ENCODE assay signal across 8 cellular contexts in the genomic region with DNA sequence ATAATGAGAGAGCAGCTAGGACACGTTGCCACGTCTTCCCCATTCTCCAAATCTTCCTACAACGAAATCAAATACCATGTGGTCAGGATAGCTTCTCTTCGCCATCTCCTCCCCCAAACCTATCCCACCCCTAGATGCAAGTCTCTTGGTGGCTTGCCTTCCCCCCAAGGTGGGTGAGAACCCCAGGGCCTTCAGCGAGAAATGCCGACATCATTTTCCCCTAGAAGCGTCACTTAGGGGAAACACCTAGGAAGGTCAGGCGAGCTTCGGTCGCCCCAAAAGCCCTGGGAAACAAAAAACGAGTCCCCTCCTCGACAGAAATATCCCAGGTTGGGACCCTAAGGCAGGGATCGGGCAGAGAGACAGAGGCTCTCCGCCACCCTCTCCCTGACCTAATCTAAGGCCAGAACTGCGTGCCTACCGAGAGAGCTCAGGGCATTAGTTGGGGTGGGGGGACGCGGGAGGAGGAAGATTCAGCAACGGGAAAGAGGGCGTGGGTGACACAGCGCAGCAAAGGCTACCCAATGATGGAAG. TPM values are rescaled to one million over a fixed set of nuclear protein-coding genes. Genes with fewer than 3 reads are reported as not detected.
DNase-seq lines count a peak whose midpoint lies in the region; ATAC-seq and TF ChIP-seq lines count a peak whose summit lies in the region.

No MANE protein-coding gene starts in this region.

- POLR2A ChIA-PET in activated naive CD8-positive, alpha-beta T cell treated with anti-CD3 and anti-CD28 coated beads, Interleukin-2, amount 10 ng/mL, durations not matched to agents 7 days and 5 days (lab: Charles Lee), result interaction anchor here (0.6 to 2.8 kb wide), 10 partner anchors 11 to 247 kb away, joined by 3 to 20 read pairs (median 6); no protein-coding TSS in a partner anchor

- no peak for TF ChIP-seq POLR2A in tibial nerve (IDR thresholded peaks at IDR 0.05)

- no peak for TF ChIP-seq CTCF in left lung (IDR thresholded peaks at IDR 0.05)
- TF ChIP-seq CTCF in tibial nerve (IDR thresholded peaks at IDR 0.05), result no peak

- peak; percentile 9 for DNase-seq in GM03348 (ENCODE audit: low spot score)
- no peak for DNase-seq in activated naive CD8-positive, alpha-beta T cell treated with anti-CD3 and anti-CD28 coated beads, Interleukin-2, amount 10 ng/mL, durations not matched to agents 7 days and 5 days
- DNase-seq in left lung, result no peak
- DNase-seq in tibial nerve (ENCODE audit: low spot score in 2 of 2), result no peak
- no peak for DNase-seq in HT-29 (ENCODE audit: low spot score)

- ATAC-seq in HG03064 (IDR thresholded peaks at IDR 0.05; ENCODE audit: low read depth, unreplicated experiment) (peak; percentile 2), left lung (no peak), GM21528 (IDR thresholded peaks at IDR 0.05; ENCODE audit: low FRiP score, unreplicated experiment) (no peak), GM18870 (IDR thresholded peaks at IDR 0.05; ENCODE audit: unreplicated experiment) (no peak)
- no peak for ATAC-seq in activated naive CD8-positive, alpha-beta T cell treated with anti-CD3 and anti-CD28 coated beads, Interleukin-2, amount 10 ng/mL, durations not matched to agents 7 days and 5 days (ENCODE audit: low read depth)

- H3K4me1 ChIP-seq in left lung, result peaks cover 16 to 53% of the 10 kb centered on the region in 2 donors
- peaks cover 6 to 61% (median 21%) of the 10 kb centered on the region in 4 donors for H3K4me1 ChIP-seq in tibial nerve

- no peak for TF ChIP-seq EP300 in tibial nerve (IDR thresholded peaks at IDR 0.05)

- peak overlapping the region; percentile 81 to 90 for H3K4me3 ChIP-seq in left lung
- H3K4me3 ChIP-seq in tibial nerve, result peak overlapping the region; percentile 57 to 86 (median 79)

- peaks cover 24% of the 10 kb centered on the region for H3K4me1 Mint-ChIP-seq in activated naive CD8-positive, alpha-beta T cell treated with anti-CD3 and anti-CD28 coated beads, Interleukin-2, amount 10 ng/mL, durations not matched to agents 7 days and 5 days

- H3K9me3 ChIP-seq in left lung (no peaks in the 10 kb centered on the region), tibial nerve (no peaks in the 10 kb centered on the region)

- peak overlapping the region; percentile 96 for H3K27ac Mint-ChIP-seq in activated naive CD8-positive, alpha-beta T cell treated with anti-CD3 and anti-CD28 coated beads, Interleukin-2, amount 10 ng/mL, durations not matched to agents 7 days and 5 days

- no peaks in the 10 kb centered on the region for H3K9me3 Mint-ChIP-seq in activated naive CD8-positive, alpha-beta T cell treated with anti-CD3 and anti-CD28 coated beads, Interleukin-2, amount 10 ng/mL, durations not matched to agents 7 days and 5 days

- H3K27me3 ChIP-seq in left lung, result no peaks in the 10 kb centered on the region
- no peaks in the 10 kb centered on the region for H3K27me3 ChIP-seq in tibial nerve

- peaks cover 0 to 16% of the 10 kb centered on the region in 2 donors for H3K36me3 ChIP-seq in left lung
- peaks cover 0 to 25% (median 0%) of the 10 kb centered on the region in 3 donors for H3K36me3 ChIP-seq in tibial nerve

- peaks cover 3% of the 10 kb centered on the region for H3K36me3 Mint-ChIP-seq in activated naive CD8-positive, alpha-beta T cell treated with anti-CD3 and anti-CD28 coated beads, Interleukin-2, amount 10 ng/mL, durations not matched to agents 7 days and 5 days

- intact Hi-C loops in left lung (cut with DNase I), result no loop called here

- H3K27ac ChIP-seq in left lung (peak overlapping the region; percentile 55 to 94), tibial nerve (peak overlapping the region; percentile 77 to 92 (median 85))

- H3K27me3 Mint-ChIP-seq in activated naive CD8-positive, alpha-beta T cell treated with anti-CD3 and anti-CD28 coated beads, Interleukin-2, amount 10 ng/mL, durations not matched to agents 7 days and 5 days, result no peaks in the 10 kb centered on the region

- peak overlapping the region; percentile 97 for H3K4me3 Mint-ChIP-seq in activated naive CD8-positive, alpha-beta T cell treated with anti-CD3 and anti-CD28 coated beads, Interleukin-2, amount 10 ng/mL, durations not matched to agents 7 days and 5 days

- 0 to 1% methylated on average over 20 to 21 of the region's 21 CpGs for WGBS in tibial nerve, 2 donors

RNA-seq across cellular contexts. Expression of gene DPH3, which starts 0.5 kb away (rescaled TPM):
- total RNA-seq in activated naive CD8-positive, alpha-beta T cell treated with anti-CD3 and anti-CD28 coated beads, Interleukin-2, amount 10 ng/mL, durations not matched to agents 7 days and 5 days, result 10 to 100 TPM; 12.1 to 14.9 TPM
- 10 to 100 TPM; 21.9 to 30.4 TPM for total RNA-seq in left lung
- total RNA-seq in tibial nerve, result 10 to 100 TPM; 11.4 to 20.5 (median 19.1) TPM
- 2.2 and 2.7 TPM in 2 replicates for total RNA-seq in HT-29 (2014; rRNA removed; shearing (Covaris generic))

RNA-seq across cellular contexts. Expression of gene OXNAD1, which starts 0.8 kb away (rescaled TPM):
- 10 to 100 TPM; 76.8 to 77.1 TPM for total RNA-seq in activated naive CD8-positive, alpha-beta T cell treated with anti-CD3 and anti-CD28 coated beads, Interleukin-2, amount 10 ng/mL, durations not matched to agents 7 days and 5 days
- total RNA-seq in left lung (10 to 100 TPM in 1 of 2 donors, 1 to 10 TPM in 1; 8.4 to 14.3 TPM), tibial nerve (10 to 100 TPM; 11.4 to 14.9 (median 13.1) TPM)
- 5.7 and 7.0 TPM in 2 replicates for total RNA-seq in HT-29 (2014; rRNA removed; shearing (Covaris generic))
